In genomic region chr19:504634-505033, GRCh38 we compare ENCODE assay signal across 27 cellular contexts. TPM values are rescaled to one million over a fixed set of nuclear protein-coding genes. Genes with fewer than 3 reads are reported as not detected.
"Had no signal": no experiment of that assay in that cellular context is flagged by ENCODE, and none has a peak within 500 bp of the region (broad histone marks: within the 10 kb centered on the region; RNA-seq: fewer than 3 reads in every experiment).

No MANE protein-coding gene starts in this region.

- H3K9me3 Mint-ChIP-seq: activated CD4-positive, alpha-beta memory T cell treated with anti-CD3 and anti-CD28 coated beads, Interleukin-2, amount 10 ng/mL, durations not matched to agents 7 days and 5 days; activated CD4-positive, alpha-beta T cell treated with anti-CD3 and anti-CD28 coated beads, Interleukin-2, amount 10 ng/mL, durations not matched to agents 7 days and 5 days; activated naive CD8-positive, alpha-beta T cell treated with anti-CD3 and anti-CD28 coated beads for 36 hours; activated T-cell treated with anti-CD3 and anti-CD28 coated beads, Interleukin-2, amount 50 U/mL, for 72 hours; activated T-helper 2 cell treated with anti-CD3 and anti-CD28 coated beads, Interferon-gamma antibody, Interleukin-2, Interleukin-4, amounts not matched to agents 10 μg/mL and 5 μg/mL and 100 μg/mL, durations not matched to agents 14 hours and 24 hours and 36 hours had no signal

- H3K27me3 ChIP-seq: brain microvascular endothelial cell had no signal

- ATAC-seq: activated T-cell treated with anti-CD3 and anti-CD28 coated beads, Interleukin-2, amount 50 U/mL, for 72 hours had no signal

- H3K27ac Mint-ChIP-seq: activated naive CD4-positive, alpha-beta T cell treated with anti-CD3 and anti-CD28 coated beads, Interleukin-2, amount 10 ng/mL, durations not matched to agents 7 days and 5 days; activated naive CD8-positive, alpha-beta T cell treated with anti-CD3 and anti-CD28 coated beads for 36 hours; activated T-cell treated with anti-CD3 and anti-CD28 coated beads, Interleukin-2, amount 50 U/mL, for 72 hours; activated T-helper 2 cell treated with anti-CD3 and anti-CD28 coated beads, Interferon-gamma antibody, Interleukin-2, Interleukin-4, amounts not matched to agents 10 μg/mL and 5 μg/mL and 100 μg/mL, durations not matched to agents 14 hours and 24 hours and 36 hours had no signal

- H3K4me3 Mint-ChIP-seq: activated CD4-positive, alpha-beta memory T cell treated with anti-CD3 and anti-CD28 coated beads, Interleukin-2, amount 10 ng/mL, durations not matched to agents 7 days and 5 days; activated CD4-positive, alpha-beta T cell treated with anti-CD3 and anti-CD28 coated beads, Interleukin-2, amount 10 ng/mL, durations not matched to agents 7 days and 5 days; activated naive CD4-positive, alpha-beta T cell treated with anti-CD3 and anti-CD28 coated beads, Interleukin-2, amount 10 ng/mL, durations not matched to agents 7 days and 5 days; activated naive CD8-positive, alpha-beta T cell treated with anti-CD3 and anti-CD28 coated beads for 36 hours; activated T-cell treated with anti-CD3 and anti-CD28 coated beads, Interleukin-2, amount 50 U/mL, for 72 hours had no signal

- H3K4me3 ChIP-seq: cardiac muscle cell, SK-N-MC had no signal

- DNase-seq: activated CD4-positive, alpha-beta memory T cell treated with anti-CD3 and anti-CD28 coated beads, Interleukin-2, amount 10 ng/mL, durations not matched to agents 7 days and 5 days; activated CD4-positive, alpha-beta T cell treated with anti-CD3 and anti-CD28 coated beads, Interleukin-2, amount 10 ng/mL, durations not matched to agents 7 days and 5 days; activated CD4-positive, CD25-positive, alpha-beta regulatory T cell; activated gamma-delta T cell treated with Interleukin-2 at 50 U/mL for 16 hours; activated naive CD4-positive, alpha-beta T cell treated with anti-CD3 and anti-CD28 coated beads, Interleukin-2, amount 10 ng/mL, durations not matched to agents 7 days and 5 days; activated naive CD8-positive, alpha-beta T cell treated with anti-CD3 and anti-CD28 coated beads for 36 hours; activated T-cell treated with anti-CD3 and anti-CD28 coated beads, Interleukin-2, amount 50 U/mL, for 72 hours; brain microvascular endothelial cell; Kasumi-1; KBM-7; NCI-H1048; NCI-H1417; NCI-H1930; NCI-H2171; NCI-H2227 treated with DMSO at 0.1 percent for 48 hours; NCI-H446 treated with DMSO at 0.1 percent for 48 hours; NCI-H526; NCI-H774; T-helper 1 cell had no signal

- H3K27ac ChIP-seq: brain microvascular endothelial cell, cardiac muscle cell, SK-N-MC, VCaP had no signal

RNA-seq across cellular contexts. Expression of gene GZMM, which starts 39.2 kb away (rescaled TPM):
- total RNA-seq: cardiac muscle cell, OCI-LY7 had no signal

RNA-seq across cellular contexts. Expression of gene SHC2, which starts 43.8 kb away (rescaled TPM):
- total RNA-seq: activated CD4-positive, alpha-beta memory T cell treated with anti-CD3 and anti-CD28 coated beads, Interleukin-2, amount 10 ng/mL, durations not matched to agents 7 days and 5 days; activated CD4-positive, alpha-beta T cell treated with anti-CD3 and anti-CD28 coated beads, Interleukin-2, amount 10 ng/mL, durations not matched to agents 7 days and 5 days; activated CD8-positive, alpha-beta memory T cell treated with anti-CD3 and anti-CD28 coated beads for 36 hours; activated T-helper 2 cell treated with anti-CD3 and anti-CD28 coated beads, Interferon-gamma antibody, Interleukin-2, Interleukin-4, amounts not matched to agents 10 μg/mL and 5 μg/mL and 100 μg/mL, durations not matched to agents 14 hours and 24 hours and 36 hours; RPMI7951; T-helper 2 cell treated with Interferon-gamma antibody and Interleukin-4, amounts not matched to agents 100 ng/mL and 5 ng/mL, for 36 hours had no signal
